28 cellular contexts compared by ENCODE assay signal in genomic region chr12:105939181-105939721, GRCh38.
"Had no signal": no experiment of that assay in that cellular context is flagged by ENCODE, and none has a peak within 500 bp of the region (broad histone marks: within the 10 kb centered on the region; RNA-seq: fewer than 3 reads in every experiment).

No MANE protein-coding gene starts in this region.

- H3K4me3 Mint-ChIP-seq: immature natural killer cell; naive thymus-derived CD8-positive, alpha-beta T cell; nephron; neural crest cell; stimulated activated naive B cell treated with anti-CD40 and anti-IgM and Interleukin-4, amounts not matched to agents 10 μg/mL and 1 μg/mL and 100 μg/mL, for 72 hours had no signal

- H3K36me3 ChIP-seq: left ventricle myocardium inferior, pancreas, prostate gland, stomach, thyroid gland, transverse colon, upper lobe of left lung had no signal

- H3K4me3 ChIP-seq: left ventricle myocardium inferior, pancreas, prostate gland, skin epidermis, stomach, testis, thyroid gland, transverse colon, upper lobe of left lung had no signal

- DNase-seq: hypothalamus; immature natural killer cell; left ventricle myocardium inferior; mesenchymal stem cell; naive thymus-derived CD8-positive, alpha-beta T cell; nucleus accumbens; pancreas; posterior cingulate gyrus; retina; right cardiac atrium; stimulated activated CD4-positive, alpha-beta T cell treated with anti-CD3 and anti-CD28 coated beads, Interleukin-12 subunit alpha, Interleukin-12 subunit beta, amount 100 ng/mL, for 4 hours; stimulated activated CD4-positive, alpha-beta T cell treated with anti-CD3 and anti-CD28 coated beads, Interleukin-15, amount 100 ng/mL, for 24 hours; stimulated activated CD4-positive, alpha-beta T cell treated with anti-CD3 and anti-CD28 coated beads, Interleukin-2, amount 100 ng/mL, for 24 hours; stimulated activated CD4-positive, alpha-beta T cell treated with anti-CD3 and anti-CD28 coated beads, Interleukin-4, amount 100 ng/mL, for 1 hour; stimulated activated naive B cell treated with anti-CD40 and anti-IgM and Interleukin-4, amounts not matched to agents 10 μg/mL and 1 μg/mL and 100 μg/mL, for 72 hours; stimulated activated naive CD8-positive, alpha-beta T cell treated with anti-CD3 and anti-CD28 coated beads, Interleukin-15, Interleukin-2, amounts not matched to agents 100 U/mL and 50 U/mL, for 24 hours; stomach; testis; thyroid gland; transverse colon; upper lobe of left lung had no signal

- FAIRE-seq: islet of Langerhans, pancreas, urothelium cell line had no signal

- H3K9me3 ChIP-seq: left ventricle myocardium inferior, pancreas, prostate gland, testis, thyroid gland, transverse colon, upper lobe of left lung had no signal

- H3K9me3 Mint-ChIP-seq: immature natural killer cell, nephron had no signal

- H3K27me3 Mint-ChIP-seq: stimulated activated naive B cell treated with anti-CD40 and anti-IgM and Interleukin-4, amounts not matched to agents 10 μg/mL and 1 μg/mL and 100 μg/mL, for 72 hours had no signal

- H3K27ac Mint-ChIP-seq: immature natural killer cell; naive thymus-derived CD8-positive, alpha-beta T cell; nephron; stimulated activated naive B cell treated with anti-CD40 and anti-IgM and Interleukin-4, amounts not matched to agents 10 μg/mL and 1 μg/mL and 100 μg/mL, for 72 hours had no signal

- H3K27me3 ChIP-seq: pancreas, stomach, testis, thyroid gland, transverse colon, upper lobe of left lung had no signal

- H3K36me3 Mint-ChIP-seq: immature natural killer cell; naive thymus-derived CD8-positive, alpha-beta T cell; stimulated activated naive B cell treated with anti-CD40 and anti-IgM and Interleukin-4, amounts not matched to agents 10 μg/mL and 1 μg/mL and 100 μg/mL, for 72 hours had no signal

- H3K4me1 ChIP-seq: pancreas, prostate gland, testis, thyroid gland had no signal

- H3K4me1 Mint-ChIP-seq: stimulated activated naive B cell treated with anti-CD40 and anti-IgM and Interleukin-4, amounts not matched to agents 10 μg/mL and 1 μg/mL and 100 μg/mL, for 72 hours had no signal

- ATAC-seq: naive thymus-derived CD8-positive, alpha-beta T cell; pancreas; right cardiac atrium; sciatic nerve; stimulated activated naive B cell treated with anti-CD40 and anti-IgM and Interleukin-4, amounts not matched to agents 10 μg/mL and 1 μg/mL and 100 μg/mL, for 72 hours; stimulated activated naive CD8-positive, alpha-beta T cell treated with anti-CD3 and anti-CD28 coated beads, Interleukin-15, Interleukin-2, amounts not matched to agents 100 U/mL and 50 U/mL, for 24 hours had no signal

- H3K27ac ChIP-seq: left ventricle myocardium inferior, pancreas, prostate gland, stomach, testis, thyroid gland, transverse colon, upper lobe of left lung had no signal
